1 cellular context compared by ENCODE assay signal in genomic region chr2:210132239-210132638, GRCh38.
TF ChIP-seq lines count a peak whose summit lies in the region.

No MANE protein-coding gene starts in this region.

TF ChIP-seq in H1, 55 proteins besides CTCF, POLR2A, EP300 and RAD21 (continued from another document):
- no peak for TF ChIP-seq TAF7 (optimal IDR thresholded peaks at IDR 0.05; ENCODE audit: borderline replicate concordance, low read depth, low read length)
- no peak for TF ChIP-seq SP1 (IDR thresholded peaks at IDR 0.05; ENCODE audit: low read depth, low read length)
- TF ChIP-seq KDM1A (IDR thresholded peaks at IDR 0.05; ENCODE audit: borderline replicate concordance, low read length): no peak
- TF ChIP-seq ATF3 (IDR thresholded peaks at IDR 0.05; ENCODE audit: insufficient read depth, low read depth, low read length): no peak
- TF ChIP-seq TCF12 (IDR thresholded peaks at IDR 0.05; ENCODE audit: low read depth, low read length): no peak
- TF ChIP-seq TBP (IDR thresholded peaks at IDR 0.05; ENCODE audit: low read depth, low read length): no peak
- TF ChIP-seq CHD1 (IDR thresholded peaks at IDR 0.05; ENCODE audit: low read depth, low read length): no peak
- no peak for TF ChIP-seq GABPA (IDR thresholded peaks at IDR 0.05; ENCODE audit: borderline replicate concordance, insufficient read depth, low read length)
- TF ChIP-seq POLR2AphosphoS5 (IDR thresholded peaks at IDR 0.05; ENCODE audit: low read depth, low read length): no peak
- TF ChIP-seq SAP30 (IDR thresholded peaks at IDR 0.05; ENCODE audit: insufficient read depth, insufficient replicate concordance, low read length): no peak
- no peak for TF ChIP-seq BCL11A (IDR thresholded peaks at IDR 0.05; ENCODE audit: low read depth in 2 of 2, low read length in 2 of 2)
- TF ChIP-seq SIN3A (conservative IDR thresholded peaks at IDR 0.05 in 1 of 2, IDR thresholded peaks at IDR 0.05 in 1 of 2; ENCODE audit: low read depth in 1 of 2, low read length in 2 of 2): no peak
